ENCODE assay signal across 12 cellular contexts in genomic region chr19:6489278-6490061, GRCh38. TPM values are rescaled to one million over a fixed set of nuclear protein-coding genes. Genes with fewer than 3 reads are reported as not detected.
DNase-seq lines count a peak whose midpoint lies in the region; ATAC-seq and TF ChIP-seq lines count a peak whose summit lies in the region.
"Had no signal": no experiment of that assay in that cellular context is flagged by ENCODE, and none has a peak within 500 bp of the region (broad histone marks: within the 10 kb centered on the region; RNA-seq: fewer than 3 reads in every experiment).

No MANE protein-coding gene starts in this region.

- H3K36me3 ChIP-seq in stomach = no peaks in the 10 kb centered on the region
- H3K36me3 ChIP-seq: SJSA1 had no signal

- H3K4me1 Mint-ChIP-seq in activated CD4-positive, alpha-beta T cell treated with anti-CD3 and anti-CD28 coated beads, Interleukin-2, amount 10 ng/mL, durations not matched to agents 7 days and 5 days = peaks cover 12% of the 10 kb centered on the region
- peaks cover 23% of the 10 kb centered on the region for H3K4me1 Mint-ChIP-seq in activated T-helper 17 cell treated with anti-CD3 and anti-CD28 coated beads, Interleukin-2, amount 50 U/mL, for 72 hours
- peaks cover 16% of the 10 kb centered on the region for H3K4me1 Mint-ChIP-seq in stimulated activated memory B cell treated with anti-CD40 and anti-IgM and Interleukin-4, amounts not matched to agents 10 μg/mL and 1 μg/mL and 100 μg/mL, for 72 hours

- H3K36me3 Mint-ChIP-seq in activated CD4-positive, alpha-beta T cell treated with anti-CD3 and anti-CD28 coated beads, Interleukin-2, amount 10 ng/mL, durations not matched to agents 7 days and 5 days (ENCODE audit: low read depth) = no peaks in the 10 kb centered on the region
- no peaks in the 10 kb centered on the region for H3K36me3 Mint-ChIP-seq in activated T-helper 17 cell treated with anti-CD3 and anti-CD28 coated beads, Interleukin-2, amount 50 U/mL, for 72 hours (ENCODE audit: low read depth)
- peaks cover 5% of the 10 kb centered on the region for H3K36me3 Mint-ChIP-seq in stimulated activated memory B cell treated with anti-CD40 and anti-IgM and Interleukin-4, amounts not matched to agents 10 μg/mL and 1 μg/mL and 100 μg/mL, for 72 hours

- POLR2A ChIA-PET in activated CD4-positive, alpha-beta T cell treated with anti-CD3 and anti-CD28 coated beads, Interleukin-2, amount 10 ng/mL, durations not matched to agents 7 days and 5 days (lab: Charles Lee) = interaction anchor here (0.6 kb wide), 1 partner anchor 290 kb away, joined by 7 read pairs; no protein-coding TSS in a partner anchor

- H3K27me3 ChIP-seq in stomach = peaks cover 0 to 8% (median 0%) of the 10 kb centered on the region in 3 donors
- H3K27me3 ChIP-seq: SJSA1 had no signal

- intact Hi-C loops in stomach (cut with DNase I; ENCODE audit: low total_unique reads) (no loop called here), cardiac septum (cut with DNase I) (no loop called here)

- DNase-seq in activated CD4-positive, alpha-beta T cell treated with anti-CD3 and anti-CD28 coated beads, Interleukin-2, amount 10 ng/mL, durations not matched to agents 7 days and 5 days = no peak
- DNase-seq in activated CD4-positive, alpha-beta T cell treated with anti-CD3 and anti-CD28 coated beads for 4 hours = no peak
- DNase-seq in foreskin fibroblast = no peak
- DNase-seq in stomach = no peak
- DNase-seq in cardiac septum (ENCODE audit: low spot score) = no peak
- DNase-seq: NCI-H1092 treated with DMSO at 0.1 percent for 48 hours had no signal

- peak overlapping the region; percentile 60 for H3K4me3 Mint-ChIP-seq in activated CD4-positive, alpha-beta T cell treated with anti-CD3 and anti-CD28 coated beads, Interleukin-2, amount 10 ng/mL, durations not matched to agents 7 days and 5 days
- peak overlapping the region; percentile 83 for H3K4me3 Mint-ChIP-seq in activated T-helper 17 cell treated with anti-CD3 and anti-CD28 coated beads, Interleukin-2, amount 50 U/mL, for 72 hours
- peak overlapping the region; percentile 80 for H3K4me3 Mint-ChIP-seq in stimulated activated memory B cell treated with anti-CD40 and anti-IgM and Interleukin-4, amounts not matched to agents 10 μg/mL and 1 μg/mL and 100 μg/mL, for 72 hours

- peak overlapping the region; percentile 67 for H3K27ac Mint-ChIP-seq in activated CD4-positive, alpha-beta T cell treated with anti-CD3 and anti-CD28 coated beads, Interleukin-2, amount 10 ng/mL, durations not matched to agents 7 days and 5 days
- H3K27ac Mint-ChIP-seq in activated T-helper 17 cell treated with anti-CD3 and anti-CD28 coated beads, Interleukin-2, amount 50 U/mL, for 72 hours = peak overlapping the region; percentile 77
- peak overlapping the region; percentile 80 for H3K27ac Mint-ChIP-seq in stimulated activated memory B cell treated with anti-CD40 and anti-IgM and Interleukin-4, amounts not matched to agents 10 μg/mL and 1 μg/mL and 100 μg/mL, for 72 hours

- H3K9me3 Mint-ChIP-seq in activated CD4-positive, alpha-beta T cell treated with anti-CD3 and anti-CD28 coated beads, Interleukin-2, amount 10 ng/mL, durations not matched to agents 7 days and 5 days = peaks cover 7% of the 10 kb centered on the region
- peaks cover 3% of the 10 kb centered on the region for H3K9me3 Mint-ChIP-seq in activated T-helper 17 cell treated with anti-CD3 and anti-CD28 coated beads, Interleukin-2, amount 50 U/mL, for 72 hours
- no peaks in the 10 kb centered on the region for H3K9me3 Mint-ChIP-seq in stimulated activated memory B cell treated with anti-CD40 and anti-IgM and Interleukin-4, amounts not matched to agents 10 μg/mL and 1 μg/mL and 100 μg/mL, for 72 hours

- TF ChIP-seq CTCF in foreskin fibroblast (IDR thresholded peaks at IDR 0.05; ENCODE audit: low read depth, low read length) (no peak), stomach (IDR thresholded peaks at IDR 0.05) (no peak)

- H3K4me3 ChIP-seq in foreskin fibroblast (ENCODE audit: low read depth in 1 of 2, low read length in 2 of 2) (no peak overlapping the region), stomach (peak overlapping the region in 1 of 4 donors; percentile 3)
- H3K4me3 ChIP-seq: SJSA1 had no signal

- TF ChIP-seq POLR2A in stomach (IDR thresholded peaks at IDR 0.05) = no peak

- TF ChIP-seq EP300 in stomach (IDR thresholded peaks at IDR 0.05) = no peak

- H3K27me3 Mint-ChIP-seq in activated CD4-positive, alpha-beta T cell treated with anti-CD3 and anti-CD28 coated beads, Interleukin-2, amount 10 ng/mL, durations not matched to agents 7 days and 5 days = no peaks in the 10 kb centered on the region
- H3K27me3 Mint-ChIP-seq in activated T-helper 17 cell treated with anti-CD3 and anti-CD28 coated beads, Interleukin-2, amount 50 U/mL, for 72 hours = no peaks in the 10 kb centered on the region
- H3K27me3 Mint-ChIP-seq in stimulated activated memory B cell treated with anti-CD40 and anti-IgM and Interleukin-4, amounts not matched to agents 10 μg/mL and 1 μg/mL and 100 μg/mL, for 72 hours = no peaks in the 10 kb centered on the region

- H3K4me1 ChIP-seq in stomach = no peaks in the 10 kb centered on the region
- H3K4me1 ChIP-seq: SJSA1 had no signal

- H3K27ac ChIP-seq in stomach = no peak overlapping the region
- H3K27ac ChIP-seq: epithelial cell of prostate, SJSA1 had no signal

- peaks cover 0 to 12% (median 9%) of the 10 kb centered on the region in 4 donors for H3K9me3 ChIP-seq in stomach
- H3K9me3 ChIP-seq: SJSA1 had no signal

- ATAC-seq in HG03095 (IDR thresholded peaks at IDR 0.05; ENCODE audit: unreplicated experiment) = peak; percentile 65
- ATAC-seq in activated T-helper 17 cell treated with anti-CD3 and anti-CD28 coated beads, Interleukin-2, amount 50 U/mL, for 72 hours (replicated peaks) = peak; percentile 89
- peak; percentile 98 for ATAC-seq in stimulated activated memory B cell treated with anti-CD40 and anti-IgM and Interleukin-4, amounts not matched to agents 10 μg/mL and 1 μg/mL and 100 μg/mL, for 72 hours

- 39 to 46% (median 41%) methylated on average over 15 of the region's 15 CpGs for WGBS in stomach, 5 donors

- CTCF ChIA-PET in activated CD4-positive, alpha-beta T cell treated with anti-CD3 and anti-CD28 coated beads, Interleukin-2, amount 10 ng/mL, durations not matched to agents 7 days and 5 days (lab: Charles Lee) = interaction anchor here (6.4 kb wide), 1 partner anchor 10 kb away, joined by 24 read pairs; no protein-coding TSS in a partner anchor

RNA-seq across cellular contexts. Expression of gene DENND1C, which starts 7.9 kb away (rescaled TPM):
- total RNA-seq in activated CD4-positive, alpha-beta T cell treated with anti-CD3 and anti-CD28 coated beads, Interleukin-2, amount 10 ng/mL, durations not matched to agents 7 days and 5 days = 100 to 1,000 TPM in 1 of 2 experiments, 10 to 100 TPM in 1; 100.0 to 104 TPM
- 10 to 100 TPM; 64.3 to 73.2 TPM for total RNA-seq in activated T-helper 17 cell treated with anti-CD3 and anti-CD28 coated beads, Interleukin-2, amount 50 U/mL, for 72 hours
- total RNA-seq in stomach (10 to 100 TPM in 1 of 5 donors, 1 to 10 TPM in 2, under 1 TPM in 2; 0.45 to 15.2 (median 1.1) TPM), cardiac septum (0.78 TPM)
- polyA plus RNA-seq in stomach = 1 to 10 TPM; 2.5 to 3.1 (median 2.9) TPM
- total RNA-seq: lung microvascular endothelial cell, SJSA1 had no signal

RNA-seq across cellular contexts. Expression of gene TUBB4A, which starts 12.6 kb away (rescaled TPM):
- 1 to 10 TPM; 1.2 to 2.5 TPM for total RNA-seq in activated CD4-positive, alpha-beta T cell treated with anti-CD3 and anti-CD28 coated beads, Interleukin-2, amount 10 ng/mL, durations not matched to agents 7 days and 5 days
- 1 to 10 TPM; 2.6 to 2.7 TPM for total RNA-seq in activated T-helper 17 cell treated with anti-CD3 and anti-CD28 coated beads, Interleukin-2, amount 50 U/mL, for 72 hours
- total RNA-seq in stomach (1 to 10 TPM in 2 of 5 donors, under 1 TPM in 1, not detected in 2; 0.89 to 3.9 (median 1.1) TPM), cardiac septum (0.40 TPM)
- under 1 TPM in 2 of 3 donors, not detected in 1; 0.76 to 0.85 TPM for polyA plus RNA-seq in stomach
- total RNA-seq: lung microvascular endothelial cell, SJSA1 had no signal

RNA-seq across cellular contexts. Expression of gene CRB3, which starts 25.4 kb away (rescaled TPM):
- under 1 TPM; 0.33 to 0.64 TPM for total RNA-seq in activated CD4-positive, alpha-beta T cell treated with anti-CD3 and anti-CD28 coated beads, Interleukin-2, amount 10 ng/mL, durations not matched to agents 7 days and 5 days
- total RNA-seq in activated T-helper 17 cell treated with anti-CD3 and anti-CD28 coated beads, Interleukin-2, amount 50 U/mL, for 72 hours = 1 to 10 TPM in 1 of 2 donors, not detected in 1; 2.2 TPM
- total RNA-seq in stomach (100 to 1,000 TPM in 1 of 5 donors, 10 to 100 TPM in 3, 1 to 10 TPM in 1; 7.6 to 203 (median 46.1) TPM), cardiac septum (not detected)
- 10 to 100 TPM; 34.3 to 66.6 (median 51.9) TPM for polyA plus RNA-seq in stomach
- total RNA-seq: lung microvascular endothelial cell, SJSA1 had no signal

RNA-seq across cellular contexts. Expression of gene SLC25A23, which starts 29.9 kb away (rescaled TPM):
- 10 to 100 TPM; 19.4 to 24.8 TPM for total RNA-seq in activated CD4-positive, alpha-beta T cell treated with anti-CD3 and anti-CD28 coated beads, Interleukin-2, amount 10 ng/mL, durations not matched to agents 7 days and 5 days
- 1 to 10 TPM; 7.8 to 7.9 TPM for total RNA-seq in activated T-helper 17 cell treated with anti-CD3 and anti-CD28 coated beads, Interleukin-2, amount 50 U/mL, for 72 hours
- 100 to 1,000 TPM in 1 of 5 donors, 10 to 100 TPM in 4; 20.7 to 191 (median 60.1) TPM for total RNA-seq in stomach
- 10 to 100 TPM; 30.8 to 42.5 (median 34.2) TPM for polyA plus RNA-seq in stomach
- 143 TPM for total RNA-seq in cardiac septum

RNA-seq across cellular contexts. Expression of gene TNFSF9, which starts 41.4 kb away (rescaled TPM):
- 1 to 10 TPM; 1.1 to 1.5 TPM for total RNA-seq in activated CD4-positive, alpha-beta T cell treated with anti-CD3 and anti-CD28 coated beads, Interleukin-2, amount 10 ng/mL, durations not matched to agents 7 days and 5 days
- 1 to 10 TPM; 2.9 to 6.0 TPM for total RNA-seq in activated T-helper 17 cell treated with anti-CD3 and anti-CD28 coated beads, Interleukin-2, amount 50 U/mL, for 72 hours
- total RNA-seq in stomach (not detected), cardiac septum (not detected)
- polyA plus RNA-seq in stomach = under 1 TPM in 1 of 3 donors, not detected in 2; 0.85 TPM

Comparison
In these comparisons a context has a peak if more than half of its experiments do, and no peak if none do; other contexts are left out.
1. RNA of gene DENND1C, which starts 7.9 kb away (total RNA-seq): 100.0 to 104 TPM in activated CD4-positive, alpha-beta T cell treated with anti-CD3 and anti-CD28 coated beads, Interleukin-2, amount 10 ng/mL, durations not matched to agents 7 days and 5 days and 64.3 to 73.2 TPM in activated T-helper 17 cell treated with anti-CD3 and anti-CD28 coated beads, Interleukin-2, amount 50 U/mL, for 72 hours; 0.45 to 15.2 TPM in stomach and 0.78 TPM in cardiac septum (single experiment); every median in the first group is over 4 times any median in the second.
2. Peak in every context shown above with its lines, with median percentiles within 50 percentile points of each other: H3K27ac Mint-ChIP-seq, H3K4me3 Mint-ChIP-seq and ATAC-seq.